Comparison of ENCODE assay signal across 17 cellular contexts in the genomic region with DNA sequence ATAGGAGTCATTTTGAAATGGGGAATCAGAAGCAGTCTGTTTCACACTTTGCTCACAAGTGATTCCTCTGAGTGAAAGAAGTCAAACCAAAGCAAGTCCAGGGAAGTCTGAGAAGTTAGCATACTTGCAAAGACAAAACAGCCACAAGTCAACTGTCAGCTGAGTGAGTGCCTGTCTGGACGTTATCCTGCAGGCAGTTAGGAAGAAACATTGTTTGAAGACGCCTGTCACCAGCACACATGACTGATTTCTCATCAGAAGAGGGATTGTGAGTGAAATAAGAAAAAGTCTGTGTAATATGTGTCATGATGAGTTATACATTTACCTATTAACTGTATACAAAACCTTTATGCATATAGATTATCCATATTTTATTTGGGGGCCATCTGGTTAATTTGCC.
DNase-seq lines count a peak whose midpoint lies in the region; ATAC-seq, FAIRE-seq and TF ChIP-seq lines count a peak whose summit lies in the region.
"Had no signal": no experiment of that assay in that cellular context is flagged by ENCODE, and none has a peak within 500 bp of the region (broad histone marks: within the 10 kb centered on the region; RNA-seq: fewer than 3 reads in every experiment).

No MANE protein-coding gene starts in this region.

- H4K20me1 ChIP-seq in OCI-LY3 (ENCODE audit: insufficient read depth, low read length) (no peaks in the 10 kb centered on the region), K562 (replicated peaks; ENCODE audit: control insufficient read depth, insufficient read depth, low read length) (no peaks in the 10 kb centered on the region)

- H3K27me3 ChIP-seq in OCI-LY3 (ENCODE audit: low read depth, low read length) (0 out of 2 replicates have a peak, but pooled peaks cover 6% of the 10 kb centered on the region), K562 (ENCODE audit: control insufficient read depth in 2 of 2, insufficient read depth in 2 of 2, low read length in 2 of 2) (no peaks in the 10 kb centered on the region), breast epithelium (no peaks in the 10 kb centered on the region)
- H3K27me3 ChIP-seq: BE2C had no signal

- no peak for DNase-seq in K562 (ENCODE audit: extremely low read depth in 1 of 4, low spot score in 3 of 4)
- peak; percentile 57 for DNase-seq in islet precursor cell
- no peak for DNase-seq in stimulated activated effector memory CD8-positive, alpha-beta T cell treated with anti-CD3 and anti-CD28 coated beads, Interleukin-12 subunit alpha, Interleukin-12 subunit beta, amount 100 ng/mL, for 72 hours (ENCODE audit: low spot score in 2 of 2)
- DNase-seq in NCI-H748 treated with DMSO at 0.1 percent for 48 hours (lab: John Stamatoyannopoulos, UW): no peak
- DNase-seq in breast epithelium (ENCODE audit: low spot score in 2 of 2): no peak
- DNase-seq: BE2C; CD8-positive, alpha-beta T cell; DMS53; GF-D8; H9 had no signal

- intact Hi-C loops in K562 (cut with micrococcal nuclease) (loop anchor here (10.0 kb wide), 1 partner anchor 636 kb away; no protein-coding TSS in a partner anchor), breast epithelium (cut with DNase I; ENCODE audit: low total_unique reads) (no loop called here)

- no peak for FAIRE-seq in K562 (lab: Jason Lieb, UNC)
- FAIRE-seq: A549, HepG2, HTR-8/SVneo had no signal

- H3K79me2 ChIP-seq in OCI-LY3 (ENCODE audit: low read length) (no peaks in the 10 kb centered on the region), K562 (ENCODE audit: control insufficient read depth, insufficient read depth, low read length) (no peaks in the 10 kb centered on the region)

- CTCF ChIA-PET in K562 (lab: Yijun Ruan, JAX; ENCODE audit: low intra/inter-chr PET ratio): no interaction called here

- no peak for TF ChIP-seq RAD21 in K562 (CRISPR knock-in tag; conservative IDR thresholded peaks at IDR 0.05 in 1 of 2, IDR thresholded peaks at IDR 0.05 in 1 of 2)

- H2AFZ ChIP-seq in OCI-LY3 (ENCODE audit: low read depth, low read length) (no peak overlapping the region), K562 (ENCODE audit: low read depth, low read length) (no peak overlapping the region)
- H2AFZ ChIP-seq: GM23338 had no signal

- H3K9ac ChIP-seq in OCI-LY3 (ENCODE audit: low read length) (no peak overlapping the region), K562 (ENCODE audit: insufficient read depth in 1 of 2, low read depth in 2 of 2, low read length in 2 of 2) (no peak overlapping the region)

- H3K27ac Mint-ChIP-seq in stimulated activated effector memory CD8-positive, alpha-beta T cell treated with anti-CD3 and anti-CD28 coated beads, Interleukin-12 subunit alpha, Interleukin-12 subunit beta, amount 100 ng/mL, for 72 hours: no peak overlapping the region
- H3K27ac Mint-ChIP-seq: CD8-positive, alpha-beta T cell; GM23338 had no signal

- no peak for TF ChIP-seq POLR2A in K562 (conservative IDR thresholded peaks at IDR 0.05)
- TF ChIP-seq POLR2A in breast epithelium (IDR thresholded peaks at IDR 0.05): no peak

- TF ChIP-seq CTCF in OCI-LY3 (IDR thresholded peaks at IDR 0.05; ENCODE audit: low read depth, low read length) (no peak), K562 (IDR thresholded peaks at IDR 0.05 in 2 of 3, conservative IDR thresholded peaks at IDR 0.05 in 1 of 3; ENCODE audit: insufficient read depth in 2 of 3, low read depth in 1 of 3, low read length in 3 of 3) (no peak), breast epithelium (IDR thresholded peaks at IDR 0.05) (no peak)

- H3K36me3 ChIP-seq in OCI-LY3 (replicated peaks; ENCODE audit: low read depth, low read length): no peaks in the 10 kb centered on the region
- H3K36me3 ChIP-seq in K562 (ENCODE audit: control insufficient read depth, insufficient read depth, low read length): no peaks in the 10 kb centered on the region
- no peaks in the 10 kb centered on the region for H3K36me3 ChIP-seq in breast epithelium
- H3K36me3 ChIP-seq: BE2C had no signal

- H3K4me3 ChIP-seq in OCI-LY3 (ENCODE audit: low read length): no peak overlapping the region
- no peak overlapping the region for H3K4me3 ChIP-seq in K562
- H3K4me3 ChIP-seq in breast epithelium: no peak overlapping the region
- H3K4me3 ChIP-seq: A549, GM23338 had no signal

- in situ Hi-C loops in K562 (cut with MboI): no loop called here

- no peaks in the 10 kb centered on the region for H3K9me3 ChIP-seq in OCI-LY3 (ENCODE audit: insufficient read depth, low read length)
- no peaks in the 10 kb centered on the region for H3K9me3 ChIP-seq in K562 (replicated peaks; ENCODE audit: control insufficient read depth, insufficient read depth, low read depth, low read length)
- H3K9me3 ChIP-seq in breast epithelium: no peaks in the 10 kb centered on the region
- H3K9me3 ChIP-seq: A549, BE2C had no signal

- H3K4me2 ChIP-seq in OCI-LY3 (ENCODE audit: low read length) (peak overlapping the region; percentile 29), K562 (ENCODE audit: insufficient read depth, low read length) (no peak overlapping the region)
- H3K4me2 ChIP-seq: A549, GM23338 had no signal

- BruUV-seq in K562 (replicated peaks; lab: Mats Ljungman, UMichigan): no TSS peak

- peaks cover 4% of the 10 kb centered on the region for H3K36me3 Mint-ChIP-seq in stimulated activated effector memory CD8-positive, alpha-beta T cell treated with anti-CD3 and anti-CD28 coated beads, Interleukin-12 subunit alpha, Interleukin-12 subunit beta, amount 100 ng/mL, for 72 hours
- H3K36me3 Mint-ChIP-seq: CD14-positive monocyte; CD8-positive, alpha-beta T cell had no signal

- H3K4me1 Mint-ChIP-seq in stimulated activated effector memory CD8-positive, alpha-beta T cell treated with anti-CD3 and anti-CD28 coated beads, Interleukin-12 subunit alpha, Interleukin-12 subunit beta, amount 100 ng/mL, for 72 hours: no peaks in the 10 kb centered on the region

- no peak overlapping the region for H3K4me3 Mint-ChIP-seq in stimulated activated effector memory CD8-positive, alpha-beta T cell treated with anti-CD3 and anti-CD28 coated beads, Interleukin-12 subunit alpha, Interleukin-12 subunit beta, amount 100 ng/mL, for 72 hours
- H3K4me3 Mint-ChIP-seq: CD14-positive monocyte; CD8-positive, alpha-beta T cell; GM23338; H9 had no signal

- H3K27ac ChIP-seq in OCI-LY3 (ENCODE audit: low read length) (no peak overlapping the region), K562 (ENCODE audit: extremely low read depth, low read depth, low read length) (no peak overlapping the region), breast epithelium (no peak overlapping the region)
- H3K27ac ChIP-seq: A549 had no signal

- H3K4me1 ChIP-seq in OCI-LY3 (ENCODE audit: low read length) (peaks cover 25% of the 10 kb centered on the region), K562 (replicated peaks in 1 of 2; ENCODE audit: control insufficient read depth in 2 of 2, insufficient read depth in 2 of 2, low read length in 2 of 2) (no peaks in the 10 kb centered on the region), breast epithelium (no peaks in the 10 kb centered on the region)
- H3K4me1 ChIP-seq: A549, BE2C had no signal

- no peaks in the 10 kb centered on the region for H3K9me1 ChIP-seq in K562 (ENCODE audit: control insufficient read depth, insufficient read depth, low read length)

- no peak for TF ChIP-seq EP300 in K562 (IDR thresholded peaks at IDR 0.05; ENCODE audit: low read length)

- WGBS in K562 (ENCODE audit: insufficient coverage, low coverage, missing lambda C conversion rate): 17% methylated on average over 2 of the region's 2 CpGs

- ATAC-seq in K562: no peak
- ATAC-seq in stimulated activated effector memory CD8-positive, alpha-beta T cell treated with anti-CD3 and anti-CD28 coated beads, Interleukin-12 subunit alpha, Interleukin-12 subunit beta, amount 100 ng/mL, for 72 hours: peak; percentile 19
- no peak for ATAC-seq in HG02884 (IDR thresholded peaks at IDR 0.05; ENCODE audit: unreplicated experiment)
- ATAC-seq: A549; CD8-positive, alpha-beta T cell; GM23338; HepG2 had no signal

- no peaks in the 10 kb centered on the region for H3K9me3 Mint-ChIP-seq in stimulated activated effector memory CD8-positive, alpha-beta T cell treated with anti-CD3 and anti-CD28 coated beads, Interleukin-12 subunit alpha, Interleukin-12 subunit beta, amount 100 ng/mL, for 72 hours
- H3K9me3 Mint-ChIP-seq: CD8-positive, alpha-beta T cell; GM23338 had no signal

- POLR2A ChIA-PET in K562 (lab: Yijun Ruan, JAX): no interaction called here

TF ChIP-seq in K562, 482 proteins besides CTCF, POLR2A, EP300 and RAD21 (continues in another document):
- TF ChIP-seq, protein P1, sequence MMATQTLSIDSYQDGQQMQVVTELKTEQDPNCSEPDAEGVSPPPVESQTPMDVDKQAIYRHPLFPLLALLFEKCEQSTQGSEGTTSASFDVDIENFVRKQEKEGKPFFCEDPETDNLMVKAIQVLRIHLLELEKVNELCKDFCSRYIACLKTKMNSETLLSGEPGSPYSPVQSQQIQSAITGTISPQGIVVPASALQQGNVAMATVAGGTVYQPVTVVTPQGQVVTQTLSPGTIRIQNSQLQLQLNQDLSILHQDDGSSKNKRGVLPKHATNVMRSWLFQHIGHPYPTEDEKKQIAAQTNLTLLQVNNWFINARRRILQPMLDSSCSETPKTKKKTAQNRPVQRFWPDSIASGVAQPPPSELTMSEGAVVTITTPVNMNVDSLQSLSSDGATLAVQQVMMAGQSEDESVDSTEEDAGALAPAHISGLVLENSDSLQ (IDR thresholded peaks at IDR 0.05): peak; percentile 15; the same call in 1 of the 2 replicates
- TF ChIP-seq, protein P2, sequence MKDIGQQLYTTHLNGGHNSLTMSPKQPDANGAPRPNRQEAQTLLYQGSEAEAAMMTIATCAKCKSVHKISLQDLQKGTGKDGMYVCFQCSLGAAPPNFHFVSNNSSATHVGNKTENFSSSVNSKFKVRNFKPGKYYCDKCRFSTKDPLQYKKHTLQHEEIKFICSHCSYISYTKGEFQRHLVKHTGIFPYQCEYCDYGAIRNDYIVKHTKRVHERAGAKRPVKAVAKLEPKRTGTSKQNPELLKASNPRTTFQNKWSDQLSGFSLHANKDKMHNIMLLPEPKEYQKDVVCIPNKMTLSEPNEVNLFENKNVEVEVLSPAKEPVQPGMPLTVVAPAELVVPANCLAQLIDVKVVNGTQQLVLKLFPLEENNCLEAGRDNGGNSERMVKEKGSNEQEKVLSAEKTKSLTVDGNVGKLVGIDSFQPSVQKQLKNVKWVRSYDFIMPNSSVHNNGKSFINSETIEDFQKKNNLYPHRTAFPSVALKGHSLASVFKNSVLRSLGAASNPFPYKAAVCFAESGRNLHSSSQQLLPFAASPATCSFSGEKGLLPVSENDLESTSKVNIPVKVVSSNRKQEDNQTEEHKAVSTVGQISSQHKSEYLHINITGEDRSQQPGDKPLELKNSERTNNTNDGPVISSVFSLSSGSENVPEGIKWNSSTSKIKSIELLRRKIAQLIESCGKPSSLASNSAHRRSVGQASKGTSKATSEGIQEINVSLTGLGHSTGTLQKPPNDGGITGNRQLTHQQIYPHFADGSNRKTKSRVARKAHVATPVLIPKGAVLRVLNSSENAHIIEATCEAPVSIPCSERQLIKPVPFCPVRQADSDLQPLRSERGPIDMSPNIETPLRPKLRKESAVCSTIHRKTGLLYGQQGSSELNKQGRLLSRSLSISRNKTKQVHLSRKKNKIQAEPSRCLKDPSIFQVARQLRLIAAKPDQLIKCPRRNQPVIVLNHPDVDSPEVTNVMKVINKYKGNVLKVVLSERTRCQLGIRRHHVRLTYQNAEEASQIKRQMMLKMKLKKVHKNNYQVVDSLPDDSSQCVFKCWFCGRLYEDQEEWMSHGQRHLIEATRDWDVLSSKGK (CRISPR knock-in tag; IDR thresholded peaks at IDR 0.05): no peak
